29 cellular contexts compared by ENCODE assay signal in the genomic region with DNA sequence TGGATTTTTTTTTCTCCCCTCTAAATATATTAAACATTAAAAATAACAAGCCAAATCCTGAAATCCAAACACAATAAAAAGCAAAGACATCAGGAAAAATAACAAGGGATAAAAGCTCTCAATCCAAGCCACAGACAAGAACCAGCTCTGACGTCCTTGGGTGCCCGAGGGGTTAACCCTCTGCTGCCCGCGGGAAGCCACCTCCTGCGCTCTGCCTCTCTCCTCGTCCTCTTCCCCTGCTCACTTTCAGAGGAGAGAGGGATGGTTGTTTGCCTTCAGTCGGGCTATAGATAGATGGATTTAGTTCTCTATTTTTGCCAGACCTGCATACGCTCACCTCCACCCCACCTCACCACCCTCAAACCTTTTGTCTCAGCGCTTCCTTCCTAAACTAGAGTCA.
"Had no signal": no experiment of that assay in that cellular context is flagged by ENCODE, and none has a peak within 500 bp of the region (broad histone marks: within the 10 kb centered on the region; RNA-seq: fewer than 3 reads in every experiment).

No MANE protein-coding gene starts in this region.

- H3K4me1 ChIP-seq: ascending aorta, SJSA1 had no signal

- H3K9me3 ChIP-seq: ascending aorta, SJSA1 had no signal

- H3K4me3 Mint-ChIP-seq: activated B cell treated with CpG ODN at 0.5 μM for 24 hours; activated CD4-positive, alpha-beta T cell treated with anti-CD3 and anti-CD28 coated beads, Interleukin-2, amount 10 ng/mL, durations not matched to agents 24 days and 14 days; activated CD8-positive, alpha-beta memory T cell treated with anti-CD3 and anti-CD28 coated beads, Interleukin-2, amount 10 ng/mL, durations not matched to agents 7 days and 5 days; activated naive CD8-positive, alpha-beta T cell treated with anti-CD3 and anti-CD28 coated beads, Interleukin-2, amount 50 U/mL, for 24 hours; activated T-cell treated with anti-CD3 and anti-CD28 coated beads, Interleukin-2, amount 50 U/mL, for 24 hours; activated T-helper 1 cell treated with anti-CD3 and anti-CD28 coated beads, Interleukin-12 subunit alpha, Interleukin-12 subunit beta, Interleukin-2, Interleukin-4 antibody, amounts not matched to agents 30 ng/mL and 10 ng/mL and 1 ng/mL, durations not matched to agents 14 hours and 24 hours and 36 hours; T-helper 1 cell treated with Interleukin-12 subunit alpha and Interleukin-12 subunit beta and Interleukin-4 antibody, amounts not matched to agents 30 μg/mL and 1 μg/mL, for 36 hours had no signal

- H3K4me1 Mint-ChIP-seq: activated B cell treated with CpG ODN at 0.5 μM for 24 hours; activated CD4-positive, alpha-beta T cell treated with anti-CD3 and anti-CD28 coated beads, Interleukin-2, amount 10 ng/mL, durations not matched to agents 24 days and 14 days; activated CD8-positive, alpha-beta memory T cell treated with anti-CD3 and anti-CD28 coated beads, Interleukin-2, amount 10 ng/mL, durations not matched to agents 7 days and 5 days; activated naive CD8-positive, alpha-beta T cell treated with anti-CD3 and anti-CD28 coated beads, Interleukin-2, amount 50 U/mL, for 24 hours had no signal

- H3K27ac Mint-ChIP-seq: activated B cell treated with CpG ODN at 0.5 μM for 24 hours; activated CD4-positive, alpha-beta T cell treated with anti-CD3 and anti-CD28 coated beads, Interleukin-2, amount 10 ng/mL, durations not matched to agents 24 days and 14 days; activated CD8-positive, alpha-beta memory T cell treated with anti-CD3 and anti-CD28 coated beads, Interleukin-2, amount 10 ng/mL, durations not matched to agents 7 days and 5 days; activated naive CD4-positive, alpha-beta T cell treated with anti-CD3 and anti-CD28 coated beads, Interleukin-2, amount 50 U/mL, for 72 hours; activated naive CD8-positive, alpha-beta T cell treated with anti-CD3 and anti-CD28 coated beads, Interleukin-2, amount 50 U/mL, for 24 hours; activated T-cell treated with anti-CD3 and anti-CD28 coated beads, Interleukin-2, amount 50 U/mL, for 24 hours; activated T-helper 1 cell treated with anti-CD3 and anti-CD28 coated beads, Interleukin-12 subunit alpha, Interleukin-12 subunit beta, Interleukin-2, Interleukin-4 antibody, amounts not matched to agents 30 ng/mL and 10 ng/mL and 1 ng/mL, durations not matched to agents 14 hours and 24 hours and 36 hours; T-helper 1 cell treated with Interleukin-12 subunit alpha and Interleukin-12 subunit beta and Interleukin-4 antibody, amounts not matched to agents 30 μg/mL and 1 μg/mL, for 36 hours had no signal

- H3K4me3 ChIP-seq: ascending aorta, cardiac muscle cell, SJSA1 had no signal

- H3K36me3 Mint-ChIP-seq: activated CD8-positive, alpha-beta memory T cell treated with anti-CD3 and anti-CD28 coated beads, Interleukin-2, amount 10 ng/mL, durations not matched to agents 7 days and 5 days; brain had no signal

- H3K27me3 ChIP-seq: ascending aorta, cardiac muscle cell had no signal

- ATAC-seq: activated CD8-positive, alpha-beta memory T cell treated with anti-CD3 and anti-CD28 coated beads, Interleukin-2, amount 10 ng/mL, durations not matched to agents 7 days and 5 days; activated naive CD4-positive, alpha-beta T cell treated with anti-CD3 and anti-CD28 coated beads, Interleukin-2, amount 50 U/mL, for 72 hours; activated naive CD8-positive, alpha-beta T cell treated with anti-CD3 and anti-CD28 coated beads, Interleukin-2, amount 50 U/mL, for 24 hours; SK-N-SH treated with all-trans-retinoic acid at 6 μM for 48 hours had no signal

- H3K9me3 Mint-ChIP-seq: activated CD4-positive, alpha-beta T cell treated with anti-CD3 and anti-CD28 coated beads, Interleukin-2, amount 10 ng/mL, durations not matched to agents 24 days and 14 days; activated naive CD8-positive, alpha-beta T cell treated with anti-CD3 and anti-CD28 coated beads, Interleukin-2, amount 50 U/mL, for 24 hours; activated T-helper 1 cell treated with anti-CD3 and anti-CD28 coated beads, Interleukin-12 subunit alpha, Interleukin-12 subunit beta, Interleukin-2, Interleukin-4 antibody, amounts not matched to agents 30 ng/mL and 10 ng/mL and 1 ng/mL, durations not matched to agents 14 hours and 24 hours and 36 hours; T-helper 1 cell treated with Interleukin-12 subunit alpha and Interleukin-12 subunit beta and Interleukin-4 antibody, amounts not matched to agents 30 μg/mL and 1 μg/mL, for 36 hours had no signal

- FAIRE-seq: RCC 7860 had no signal

- DNase-seq: activated B cell treated with CpG ODN at 0.5 μM for 24 hours; activated CD4-positive, alpha-beta T cell treated with anti-CD3 and anti-CD28 coated beads for 1 hour; activated CD4-positive, alpha-beta T cell treated with anti-CD3 and anti-CD28 coated beads, Interleukin-2, amount 10 ng/mL, durations not matched to agents 24 days and 14 days; activated CD4-positive, alpha-beta T cell treated with anti-CD3 and anti-CD28 coated beads, Interleukin-2, amount 50 U/mL, for 48 hours; activated CD8-positive, alpha-beta memory T cell treated with anti-CD3 and anti-CD28 coated beads, Interleukin-2, amount 10 ng/mL, durations not matched to agents 7 days and 5 days; activated effector memory CD4-positive, alpha-beta T cell treated with Interleukin-2 at 50 U/mL for 16 hours; activated naive CD4-positive, alpha-beta T cell; activated naive CD8-positive, alpha-beta T cell treated with anti-CD3 and anti-CD28 coated beads, Interleukin-2, amount 50 U/mL, for 24 hours; activated T-cell treated with anti-CD3 and anti-CD28 coated beads, Interleukin-2, amount 50 U/mL, for 24 hours; amniotic stem cell; KG1; NCI-H1048; NCI-H1930; NCI-H2171; NCI-H2227 treated with DMSO at 0.1 percent for 48 hours; NCI-H446 treated with DMSO at 0.1 percent for 48 hours; NCI-H526; NCI-H82; SHP77; SW 1271 had no signal

- H3K36me3 ChIP-seq: ascending aorta, cardiac muscle cell, SJSA1 had no signal

- H3K27ac ChIP-seq: ascending aorta, cardiac muscle cell, SJSA1 had no signal
